Comparison of ENCODE assay signal across 8 cellular contexts in the genomic region with DNA sequence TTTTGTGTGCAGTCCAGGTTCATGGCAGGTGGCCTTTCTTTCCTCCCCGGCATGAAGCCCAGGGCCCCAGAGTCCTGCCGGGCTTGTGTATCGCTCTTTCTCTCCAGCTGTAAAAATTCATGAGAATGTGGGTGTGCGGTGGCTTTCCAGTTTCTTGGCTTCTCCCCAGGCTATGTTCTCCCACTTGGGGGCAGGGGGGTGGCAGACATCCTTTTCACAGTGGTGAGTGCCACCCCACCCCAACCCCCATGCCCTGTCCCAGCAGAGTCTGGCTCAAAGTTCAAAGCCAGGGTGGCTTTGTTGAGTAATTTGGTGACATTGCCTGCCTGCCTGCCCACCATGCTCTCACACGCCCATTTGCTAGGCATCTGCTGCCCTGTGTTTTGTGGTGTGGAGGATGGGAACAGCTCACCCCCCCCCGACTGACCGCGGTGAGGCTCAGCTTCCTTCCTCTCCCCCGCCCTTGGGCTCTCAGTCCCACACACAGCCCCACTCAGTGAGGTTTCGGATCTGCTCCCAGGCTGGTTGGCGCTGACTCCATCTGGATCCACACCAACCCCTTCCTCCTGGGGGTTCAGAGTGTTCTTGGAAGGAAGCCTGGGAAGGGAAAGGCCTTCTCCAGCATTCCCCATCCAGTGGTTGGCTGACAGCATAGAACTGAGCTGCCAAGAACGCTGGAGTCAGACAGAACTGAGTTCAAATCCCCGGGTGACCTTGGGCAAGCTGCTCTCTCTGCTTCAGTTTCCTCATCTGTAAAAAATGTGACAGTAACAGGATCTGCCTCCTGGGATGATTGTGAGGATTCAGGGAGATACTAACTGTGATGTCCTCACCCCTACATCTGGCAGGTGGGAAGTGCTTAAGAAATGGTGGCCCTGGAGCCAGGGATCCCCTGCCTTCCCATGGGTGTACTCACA. TPM values are rescaled to one million over a fixed set of nuclear protein-coding genes. Genes with fewer than 3 reads are reported as not detected.
A peak's percentile ranks its signal among the peaks of the same experiment; 100 is the strongest.
DNase-seq lines count a peak whose midpoint lies in the region; ATAC-seq lines count a peak whose summit lies in the region.

No MANE protein-coding gene starts in this region.

- H3K4me2 ChIP-seq in trophoblast cell (ENCODE audit: low read length), result no peak overlapping the region

- ATAC-seq in GM19455 (IDR thresholded peaks at IDR 0.05; ENCODE audit: unreplicated experiment), result peak; percentile 67
- no peak for ATAC-seq in activated naive CD8-positive, alpha-beta T cell treated with anti-CD3 and anti-CD28 coated beads, Interleukin-2, amount 50 U/mL, for 24 hours
- ATAC-seq in Right ventricle myocardium superior (ENCODE audit: poor library complexity), result peak; percentile 88

- no peak overlapping the region for H3K27ac ChIP-seq in CD4-positive, alpha-beta memory T cell (ENCODE audit: low read depth, low read length)
- H3K27ac ChIP-seq in HUES64 (ENCODE audit: low read depth, low read length) (peak overlapping the region; percentile 84), trophoblast cell (ENCODE audit: low read depth, low read length) (no peak overlapping the region)

- no peak overlapping the region for H2BK5ac ChIP-seq in trophoblast cell (ENCODE audit: low read depth, low read length, poor library complexity)

- no peaks in the 10 kb centered on the region for H3K27me3 ChIP-seq in CD4-positive, alpha-beta memory T cell (ENCODE audit: insufficient read depth, low read length)
- H3K27me3 ChIP-seq in HUES64 (ENCODE audit: insufficient read depth, low read length), result no peaks in the 10 kb centered on the region
- no peaks in the 10 kb centered on the region for H3K27me3 ChIP-seq in trophoblast cell (ENCODE audit: insufficient read depth, low read length)

- no peaks in the 10 kb centered on the region for H3K27me3 Mint-ChIP-seq in CD4-positive, alpha-beta memory T cell
- H3K27me3 Mint-ChIP-seq in activated naive CD8-positive, alpha-beta T cell treated with anti-CD3 and anti-CD28 coated beads, Interleukin-2, amount 50 U/mL, for 24 hours, result no peaks in the 10 kb centered on the region

- H2AK5ac ChIP-seq in trophoblast cell (ENCODE audit: low read length), result peak overlapping the region; percentile 51

- WGBS in HUES64, result 37% methylated on average over 13 of the region's 13 CpGs
- WGBS in trophoblast cell (ENCODE audit: extremely low coverage, insufficient coverage, insufficient read length), result no CpG with 5 or more reads among the region's 13 CpGs

- no peak for DNase-seq in CD4-positive, alpha-beta memory T cell
- DNase-seq in activated naive CD8-positive, alpha-beta T cell treated with anti-CD3 and anti-CD28 coated beads, Interleukin-2, amount 50 U/mL, for 24 hours, result peak; percentile 8
- DNase-seq in Right ventricle myocardium superior, result peak; percentile 94
- no peak for DNase-seq in trophoblast cell
- DNase-seq in NCI-H748 treated with DMSO at 0.1 percent for 48 hours (lab: John Stamatoyannopoulos, UW), result no peak
- no peak for DNase-seq in SHP77 treated with DMSO at 0.1 percent for 48 hours (lab: John Stamatoyannopoulos, UW)

- no peaks in the 10 kb centered on the region for H3K9me3 ChIP-seq in CD4-positive, alpha-beta memory T cell (ENCODE audit: control insufficient read depth in 1 of 2, low read length in 2 of 2)
- no peaks in the 10 kb centered on the region for H3K9me3 ChIP-seq in HUES64 (ENCODE audit: insufficient read depth, low read depth, low read length)
- no peaks in the 10 kb centered on the region for H3K9me3 ChIP-seq in trophoblast cell (ENCODE audit: insufficient read depth, low read depth, low read length)

- H3K27ac Mint-ChIP-seq in CD4-positive, alpha-beta memory T cell, result peak overlapping the region in 4 of 7 donors; percentile 10 to 90 (median 74)
- H3K27ac Mint-ChIP-seq in activated naive CD8-positive, alpha-beta T cell treated with anti-CD3 and anti-CD28 coated beads, Interleukin-2, amount 50 U/mL, for 24 hours, result no peak overlapping the region

- H4K12ac ChIP-seq in trophoblast cell (ENCODE audit: low read depth, low read length), result no peak overlapping the region

- peak overlapping the region; percentile 36 for H3K14ac ChIP-seq in trophoblast cell (ENCODE audit: low read length)

- peak overlapping the region in 7 of 8 donors; percentile 4 to 62 (median 42) for H3K4me3 Mint-ChIP-seq in CD4-positive, alpha-beta memory T cell
- H3K4me3 Mint-ChIP-seq in activated naive CD8-positive, alpha-beta T cell treated with anti-CD3 and anti-CD28 coated beads, Interleukin-2, amount 50 U/mL, for 24 hours, result no peak overlapping the region

- H3K4me1 ChIP-seq in CD4-positive, alpha-beta memory T cell (ENCODE audit: insufficient read depth, low read length), result peaks cover 29% of the 10 kb centered on the region
- H3K4me1 ChIP-seq in HUES64 (ENCODE audit: insufficient read depth, low read length) (peaks cover 56% of the 10 kb centered on the region), trophoblast cell (ENCODE audit: control insufficient read depth in 1 of 2, insufficient read depth in 2 of 2, low read length in 2 of 2) (peaks cover 19 to 20% of the 10 kb centered on the region in 2 experiments)

- H3K23ac ChIP-seq in trophoblast cell (ENCODE audit: low read length), result no peak overlapping the region

- H4K8ac ChIP-seq in trophoblast cell (ENCODE audit: low read depth, low read length), result no peak overlapping the region

- H3K9me3 Mint-ChIP-seq in CD4-positive, alpha-beta memory T cell, result no peaks in the 10 kb centered on the region
- H3K9me3 Mint-ChIP-seq in activated naive CD8-positive, alpha-beta T cell treated with anti-CD3 and anti-CD28 coated beads, Interleukin-2, amount 50 U/mL, for 24 hours, result no peaks in the 10 kb centered on the region

- H3K9ac ChIP-seq in HUES64 (ENCODE audit: low read depth, low read length) (peak overlapping the region; percentile 6), trophoblast cell (ENCODE audit: low read length) (no peak overlapping the region)

- no peaks in the 10 kb centered on the region for H3K36me3 Mint-ChIP-seq in CD4-positive, alpha-beta memory T cell
- H3K36me3 Mint-ChIP-seq in activated naive CD8-positive, alpha-beta T cell treated with anti-CD3 and anti-CD28 coated beads, Interleukin-2, amount 50 U/mL, for 24 hours (ENCODE audit: low read depth), result peaks cover 4% of the 10 kb centered on the region

- no peak overlapping the region for H3K4me3 ChIP-seq in CD4-positive, alpha-beta memory T cell (ENCODE audit: low read length in 2 of 2)
- H3K4me3 ChIP-seq in HUES64 (ENCODE audit: low read length) (no peak overlapping the region), trophoblast cell (ENCODE audit: low read depth, low read length) (no peak overlapping the region)

- peaks cover 12% of the 10 kb centered on the region for H3K79me1 ChIP-seq in trophoblast cell (ENCODE audit: low read length)

- peak overlapping the region; percentile 61 for H2BK12ac ChIP-seq in trophoblast cell (ENCODE audit: low read length)

- peaks cover 12 to 49% (median 42%) of the 10 kb centered on the region in 4 donors for H3K4me1 Mint-ChIP-seq in CD4-positive, alpha-beta memory T cell
- H3K4me1 Mint-ChIP-seq in activated naive CD8-positive, alpha-beta T cell treated with anti-CD3 and anti-CD28 coated beads, Interleukin-2, amount 50 U/mL, for 24 hours, result peaks cover 40% of the 10 kb centered on the region

- H3K79me2 ChIP-seq in trophoblast cell (ENCODE audit: control insufficient read depth, insufficient read depth, low read length, poor library complexity), result peaks cover 2% of the 10 kb centered on the region

- H3K4ac ChIP-seq in trophoblast cell (ENCODE audit: low read depth, low read length), result no peak overlapping the region

- POLR2A ChIA-PET in CD4-positive, alpha-beta memory T cell (lab: Charles Lee; ENCODE audit: partially characterized antibody), result no interaction called here

- H3K18ac ChIP-seq in trophoblast cell (ENCODE audit: low read length), result peak overlapping the region; percentile 51

- H3K36me3 ChIP-seq in CD4-positive, alpha-beta memory T cell (ENCODE audit: insufficient read depth, low read length), result no peaks in the 10 kb centered on the region
- H3K36me3 ChIP-seq in HUES64 (ENCODE audit: insufficient read depth, low read length), result no peaks in the 10 kb centered on the region
- H3K36me3 ChIP-seq in trophoblast cell (ENCODE audit: control insufficient read depth in 1 of 2, insufficient read depth in 2 of 2, low read length in 2 of 2), result no peaks in the 10 kb centered on the region

- H4K91ac ChIP-seq in trophoblast cell (ENCODE audit: low read depth, low read length), result peak overlapping the region; percentile 52

- no peak overlapping the region for H2BK120ac ChIP-seq in trophoblast cell (ENCODE audit: insufficient read depth, low read length, poor library complexity)

- H2AFZ ChIP-seq in trophoblast cell (ENCODE audit: insufficient read depth, low read length, poor library complexity), result peak overlapping the region; percentile 6

- intact Hi-C loops in CD4-positive, alpha-beta memory T cell (cut with micrococcal nuclease), result no loop called here
- intact Hi-C loops in Right ventricle myocardium superior (cut with DNase I), result loop anchor here (5.0 kb wide), 1 partner anchor 34 kb away; no protein-coding TSS in a partner anchor

- CTCF ChIA-PET in CD4-positive, alpha-beta memory T cell (lab: Charles Lee; ENCODE audit: partially characterized antibody), result interaction anchor here (0.7 kb wide), 1 partner anchor 69 kb away, joined by 4 read pairs; no protein-coding TSS in a partner anchor

RNA-seq across cellular contexts. Expression of gene CHD9, which starts 36.1 kb away (rescaled TPM):
- total RNA-seq in CD4-positive, alpha-beta memory T cell, result 10 to 100 TPM; 47.0 to 49.7 TPM
- polyA plus RNA-seq in CD4-positive, alpha-beta memory T cell, result 10 to 100 TPM; 22.9 to 31.9 TPM
- 24.1 TPM for polyA plus RNA-seq in HUES64 (2013, experiment 1 of 2)
- 24.9 TPM for polyA plus RNA-seq in HUES64 (2013, experiment 2 of 2)
- total RNA-seq in Right ventricle myocardium superior, result 39.5 TPM
- polyA plus RNA-seq in trophoblast cell (2013), result 16.0 and 18.3 TPM in 2 replicates

RNA-seq across cellular contexts. Expression of gene CHD9NB, which starts 38.2 kb away (rescaled TPM):
- total RNA-seq in CD4-positive, alpha-beta memory T cell, result not detected
- polyA plus RNA-seq in CD4-positive, alpha-beta memory T cell, result not detected
- polyA plus RNA-seq in HUES64 (2013, experiment 1 of 2), result 6.0 TPM
- polyA plus RNA-seq in HUES64 (2013, experiment 2 of 2), result 4.3 TPM
- 0.86 TPM for total RNA-seq in Right ventricle myocardium superior
- polyA plus RNA-seq in trophoblast cell (2013), result 0.68 and 0.71 TPM in 2 replicates

Comparison
In these comparisons a context has a peak if more than half of its experiments do, and no peak if none do; other contexts are left out.
1. DNase-seq: peak in activated naive CD8-positive, alpha-beta T cell treated with anti-CD3 and anti-CD28 coated beads, Interleukin-2, amount 50 U/mL, for 24 hours (single experiment) and Right ventricle myocardium superior (single experiment); none in CD4-positive, alpha-beta memory T cell (0 of 5), trophoblast cell (0 of 2), NCI-H748 treated with DMSO at 0.1 percent for 48 hours (single experiment) and SHP77 treated with DMSO at 0.1 percent for 48 hours (single experiment).